In the genomic region with DNA sequence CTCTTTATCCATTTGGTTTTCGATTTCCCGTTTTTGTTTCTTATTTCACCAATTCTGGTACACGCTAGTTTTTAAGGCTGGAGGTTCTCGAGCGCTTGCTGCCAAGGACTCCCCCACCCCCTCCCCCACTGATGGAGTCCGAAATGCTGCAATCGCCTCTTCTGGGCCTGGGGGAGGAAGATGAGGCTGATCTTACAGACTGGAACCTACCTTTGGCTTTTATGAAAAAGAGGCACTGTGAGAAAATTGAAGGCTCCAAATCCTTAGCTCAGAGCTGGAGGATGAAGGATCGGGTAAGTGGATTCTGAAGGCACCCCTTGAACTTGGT, we compare ENCODE assay signal across 8 cellular contexts. TPM values are rescaled to one million over a fixed set of nuclear protein-coding genes. Genes with fewer than 3 reads are reported as not detected.
DNase-seq lines count a peak whose midpoint lies in the region; ATAC-seq and TF ChIP-seq lines count a peak whose summit lies in the region.

No MANE protein-coding gene starts in this region.

- H3K4me3 Mint-ChIP-seq in progenitor cell of endocrine pancreas (ENCODE audit: low read depth): peak overlapping the region; percentile 94

- no TSS peak for BruUV-seq in Panc1 (replicated peaks; lab: Mats Ljungman, UMichigan)

- H3K27ac ChIP-seq in Panc1 (ENCODE audit: low read length): peak overlapping the region; percentile 96
- H3K27ac ChIP-seq in esophagus (ENCODE audit: low read depth in 2 of 2, low read length in 1 of 2): no peak overlapping the region

- H3K4me3 ChIP-seq in Panc1 (ENCODE audit: low read depth in 2 of 2, low read length in 2 of 2) (peak overlapping the region; percentile 96 to 98), esophagus (ENCODE audit: low read depth in 1 of 2, low read length in 2 of 2) (peak overlapping the region; percentile 99)

- DNase-seq in GM03348 (ENCODE audit: low spot score): peak; percentile 33
- no peak for DNase-seq in Panc1 (ENCODE audit: low read depth, low spot score)
- DNase-seq in progenitor cell of endocrine pancreas (ENCODE audit: low spot score, unreplicated experiment): no peak
- DNase-seq in CD1c-positive myeloid dendritic cell (ENCODE audit: extremely low spot score): no peak
- DNase-seq in cortex of kidney (lab: John Stamatoyannopoulos, UW): no peak
- DNase-seq in omental fat pad (ENCODE audit: low spot score): no peak

- H3K9me3 Mint-ChIP-seq in progenitor cell of endocrine pancreas (ENCODE audit: low read depth): no peaks in the 10 kb centered on the region

- CTCF ChIA-PET in Panc1 (lab: Charles Lee): no interaction called here

- no peaks in the 10 kb centered on the region for H3K36me3 Mint-ChIP-seq in progenitor cell of endocrine pancreas (ENCODE audit: insufficient read depth)

- in situ Hi-C loops in Panc1 (cut with HindIII; ENCODE audit: low pct_unique_long_range_greater_than_20kb, low sequenced_read_pairs): no loop called here

- ATAC-seq in Panc1: peak; percentile 8; the same call in 1 of the 2 replicates
- ATAC-seq in GM21423 (IDR thresholded peaks at IDR 0.05; ENCODE audit: unreplicated experiment): no peak
- no peak for ATAC-seq in omental fat pad (ENCODE audit: low FRiP score)

- peaks cover 16% of the 10 kb centered on the region for H3K4me1 Mint-ChIP-seq in progenitor cell of endocrine pancreas (ENCODE audit: low read depth)

- peaks cover 13% of the 10 kb centered on the region for H3K27me3 Mint-ChIP-seq in progenitor cell of endocrine pancreas

- TF ChIP-seq CTCF in Panc1 (IDR thresholded peaks at IDR 0.05) (no peak), progenitor cell of endocrine pancreas (IDR thresholded peaks at IDR 0.05; ENCODE audit: unreplicated experiment) (no peak), omental fat pad (IDR thresholded peaks at IDR 0.05) (no peak)

- H3K4me1 ChIP-seq in Panc1 (ENCODE audit: control insufficient read depth, insufficient read depth, low read length) (peaks cover 19% of the 10 kb centered on the region), esophagus (ENCODE audit: control insufficient read depth in 2 of 2, insufficient read depth in 2 of 2, low read length in 1 of 2) (peaks cover 0 to 2% of the 10 kb centered on the region in 2 donors)

- H3K27ac Mint-ChIP-seq in progenitor cell of endocrine pancreas: peak overlapping the region; percentile 98

- WGBS in esophagus, 2 donors: 6 to 9% methylated on average over 8 of the region's 8 CpGs

- POLR2A ChIA-PET in Panc1 (lab: Charles Lee): no interaction called here

- H3K9me3 ChIP-seq in Panc1 (ENCODE audit: control insufficient read depth, insufficient read depth, low read depth, low read length) (no peaks in the 10 kb centered on the region), esophagus (ENCODE audit: control insufficient read depth in 2 of 2, insufficient read depth in 1 of 2, low read depth in 1 of 2, low read length in 1 of 2) (no peaks in the 10 kb centered on the region)

- H3K27me3 ChIP-seq in Panc1 (ENCODE audit: control insufficient read depth, insufficient read depth, low read length) (no peaks in the 10 kb centered on the region), esophagus (ENCODE audit: control insufficient read depth in 1 of 2, insufficient read depth in 2 of 2, low read length in 2 of 2) (no peaks in the 10 kb centered on the region)

- intact Hi-C loops in Panc1 (cut with micrococcal nuclease; ENCODE audit: unreplicated experiment): no loop called here

- H3K36me3 ChIP-seq in Panc1 (ENCODE audit: control insufficient read depth, insufficient read depth, low read length): peaks cover 7% of the 10 kb centered on the region; the same call in 1 of the 2 replicates
- H3K36me3 ChIP-seq in esophagus (ENCODE audit: control insufficient read depth in 2 of 2, insufficient read depth in 2 of 2, low read length in 1 of 2): no peaks in the 10 kb centered on the region

RNA-seq across cellular contexts. Expression of a gene that starts 0.8 kb away (rescaled TPM):
- total RNA-seq in Panc1 (2021; ENCODE audit: unreplicated experiment): 58.0 TPM
- 51.5 TPM for polyA plus RNA-seq in Panc1 (2012; ENCODE audit: insufficient read length)
- polyA plus RNA-seq in esophagus: 10 to 100 TPM in 1 of 2 donors, 1 to 10 TPM in 1; 7.1 to 10.5 TPM
- total RNA-seq in progenitor cell of endocrine pancreas: 39.9 and 40.0 TPM in 2 replicates
- 10 to 100 TPM; 23.6 to 37.0 (median 27.8) TPM for total RNA-seq in omental fat pad
